Comparison of ENCODE assay signal across 10 cellular contexts in genomic region chr22:42961815-42962214, GRCh38. TPM values are rescaled to one million over a fixed set of nuclear protein-coding genes. Genes with fewer than 3 reads are reported as not detected.
DNase-seq lines count a peak whose midpoint lies in the region; ATAC-seq, FAIRE-seq and TF ChIP-seq lines count a peak whose summit lies in the region.
"Had no signal": no experiment of that assay in that cellular context is flagged by ENCODE, and none has a peak within 500 bp of the region (broad histone marks: within the 10 kb centered on the region; RNA-seq: fewer than 3 reads in every experiment).

No MANE protein-coding gene starts in this region.

- peaks cover 13% of the 10 kb centered on the region for H3K36me3 Mint-ChIP-seq in activated naive CD8-positive, alpha-beta T cell treated with anti-CD3 and anti-CD28 coated beads, Interleukin-2, amount 50 U/mL, for 24 hours (ENCODE audit: low read depth)
- H3K36me3 Mint-ChIP-seq in activated naive CD8-positive, alpha-beta T cell treated with anti-CD3 and anti-CD28 coated beads for 36 hours: peaks cover 21% of the 10 kb centered on the region
- peaks cover 15% of the 10 kb centered on the region for H3K36me3 Mint-ChIP-seq in T-helper 2 cell treated with Interferon-gamma antibody and Interleukin-4, amounts not matched to agents 5 μg/mL and 100 μg/mL, for 36 hours (ENCODE audit: low read depth)

- no peak for DNase-seq in activated naive CD8-positive, alpha-beta T cell treated with anti-CD3 and anti-CD28 coated beads, Interleukin-2, amount 50 U/mL, for 24 hours
- DNase-seq in activated naive CD8-positive, alpha-beta T cell treated with anti-CD3 and anti-CD28 coated beads for 36 hours: no peak
- DNase-seq in T-helper 2 cell treated with Interferon-gamma antibody and Interleukin-4, amounts not matched to agents 5 μg/mL and 100 μg/mL, for 36 hours (ENCODE audit: low spot score): no peak
- DNase-seq in kidney (no peak), thoracic aorta (ENCODE audit: low spot score) (no peak), COLO829 (ENCODE audit: low spot score) (no peak), SIG-M5 treated with dmso at 0.1 percent for 504 hours (lab: John Stamatoyannopoulos, UW; ENCODE audit: unreplicated experiment) (no peak), amniotic stem cell (lab: John Stamatoyannopoulos, UW) (no peak)
- DNase-seq: NCI-H2081 had no signal

- H3K27ac Mint-ChIP-seq in activated naive CD8-positive, alpha-beta T cell treated with anti-CD3 and anti-CD28 coated beads, Interleukin-2, amount 50 U/mL, for 24 hours: peak overlapping the region; percentile 44
- H3K27ac Mint-ChIP-seq in activated naive CD8-positive, alpha-beta T cell treated with anti-CD3 and anti-CD28 coated beads for 36 hours: no peak overlapping the region
- H3K27ac Mint-ChIP-seq in T-helper 2 cell treated with Interferon-gamma antibody and Interleukin-4, amounts not matched to agents 5 μg/mL and 100 μg/mL, for 36 hours: peak overlapping the region; percentile 22

- no peak for ATAC-seq in activated naive CD8-positive, alpha-beta T cell treated with anti-CD3 and anti-CD28 coated beads, Interleukin-2, amount 50 U/mL, for 24 hours
- ATAC-seq in thoracic aorta (ENCODE audit: insufficient number of reproducible peaks, low FRiP score, low read depth): no peak

- no peaks in the 10 kb centered on the region for H3K27me3 Mint-ChIP-seq in activated naive CD8-positive, alpha-beta T cell treated with anti-CD3 and anti-CD28 coated beads, Interleukin-2, amount 50 U/mL, for 24 hours
- no peaks in the 10 kb centered on the region for H3K27me3 Mint-ChIP-seq in activated naive CD8-positive, alpha-beta T cell treated with anti-CD3 and anti-CD28 coated beads for 36 hours
- H3K27me3 Mint-ChIP-seq in T-helper 2 cell treated with Interferon-gamma antibody and Interleukin-4, amounts not matched to agents 5 μg/mL and 100 μg/mL, for 36 hours (ENCODE audit: low read depth): no peaks in the 10 kb centered on the region

- peaks cover 26 to 48% of the 10 kb centered on the region in 2 donors for H3K4me1 ChIP-seq in kidney (ENCODE audit: control insufficient read depth in 1 of 2, insufficient read depth in 1 of 2, low read depth in 1 of 2, low read length in 2 of 2)
- H3K4me1 ChIP-seq in thoracic aorta (ENCODE audit: control insufficient read depth in 1 of 2, low read depth in 2 of 2): peaks cover 45 to 76% of the 10 kb centered on the region in 2 donors

- no peaks in the 10 kb centered on the region for H3K27me3 ChIP-seq in thoracic aorta (replicated peaks; ENCODE audit: insufficient read depth)

- no peaks in the 10 kb centered on the region for H3K9me3 ChIP-seq in kidney (ENCODE audit: control insufficient read depth in 1 of 2, low read length in 2 of 2)
- no peaks in the 10 kb centered on the region for H3K9me3 ChIP-seq in thoracic aorta

- no peak overlapping the region for H3K9ac ChIP-seq in kidney (ENCODE audit: low read length in 2 of 2)

- peaks cover 0 to 5% of the 10 kb centered on the region in 2 donors for H3K36me3 ChIP-seq in kidney (ENCODE audit: control insufficient read depth in 1 of 2, insufficient read depth in 2 of 2, low read length in 2 of 2)
- H3K36me3 ChIP-seq in thoracic aorta: peaks cover 9% of the 10 kb centered on the region

- intact Hi-C loops in kidney (cut with DNase I): no loop called here

- H3K4me3 Mint-ChIP-seq in activated naive CD8-positive, alpha-beta T cell treated with anti-CD3 and anti-CD28 coated beads, Interleukin-2, amount 50 U/mL, for 24 hours: no peak overlapping the region
- no peak overlapping the region for H3K4me3 Mint-ChIP-seq in activated naive CD8-positive, alpha-beta T cell treated with anti-CD3 and anti-CD28 coated beads for 36 hours
- H3K4me3 Mint-ChIP-seq in T-helper 2 cell treated with Interferon-gamma antibody and Interleukin-4, amounts not matched to agents 5 μg/mL and 100 μg/mL, for 36 hours: no peak overlapping the region

- no peaks in the 10 kb centered on the region for H3K9me3 Mint-ChIP-seq in activated naive CD8-positive, alpha-beta T cell treated with anti-CD3 and anti-CD28 coated beads, Interleukin-2, amount 50 U/mL, for 24 hours
- no peaks in the 10 kb centered on the region for H3K9me3 Mint-ChIP-seq in activated naive CD8-positive, alpha-beta T cell treated with anti-CD3 and anti-CD28 coated beads for 36 hours
- no peaks in the 10 kb centered on the region for H3K9me3 Mint-ChIP-seq in T-helper 2 cell treated with Interferon-gamma antibody and Interleukin-4, amounts not matched to agents 5 μg/mL and 100 μg/mL, for 36 hours

- H3K4me1 Mint-ChIP-seq in activated naive CD8-positive, alpha-beta T cell treated with anti-CD3 and anti-CD28 coated beads, Interleukin-2, amount 50 U/mL, for 24 hours: peaks cover 83% of the 10 kb centered on the region
- H3K4me1 Mint-ChIP-seq in activated naive CD8-positive, alpha-beta T cell treated with anti-CD3 and anti-CD28 coated beads for 36 hours: peaks cover 79% of the 10 kb centered on the region
- peaks cover 51% of the 10 kb centered on the region for H3K4me1 Mint-ChIP-seq in T-helper 2 cell treated with Interferon-gamma antibody and Interleukin-4, amounts not matched to agents 5 μg/mL and 100 μg/mL, for 36 hours (ENCODE audit: low read depth)

- no peak for FAIRE-seq in kidney (lab: Jason Lieb, UNC)
- FAIRE-seq: GM19239 had no signal

- TF ChIP-seq CTCF in kidney (IDR thresholded peaks at IDR 0.05; ENCODE audit: borderline replicate concordance, extremely low read depth, insufficient read depth): no peak
- no peak for TF ChIP-seq CTCF in thoracic aorta (IDR thresholded peaks at IDR 0.05)

- H3K4me3 ChIP-seq in kidney (ENCODE audit: low read length in 2 of 2): no peak overlapping the region
- no peak overlapping the region for H3K4me3 ChIP-seq in thoracic aorta

- H3K27ac ChIP-seq in kidney (ENCODE audit: low read depth in 2 of 2, low read length in 2 of 2) (peak overlapping the region; percentile 67), thoracic aorta (peak overlapping the region; percentile 53)

RNA-seq across cellular contexts. Expression of gene PACSIN2, which starts 53.1 kb away (rescaled TPM):
- 10 to 100 TPM; 30.2 to 34.6 TPM for total RNA-seq in activated naive CD8-positive, alpha-beta T cell treated with anti-CD3 and anti-CD28 coated beads for 36 hours
- total RNA-seq in kidney: 105 TPM
- polyA plus RNA-seq in kidney (ENCODE audit: insufficient read depth, low read depth, low replicate concordance): 56.3 TPM
- 100 to 1,000 TPM; 135 to 155 TPM for total RNA-seq in thoracic aorta
